9 cellular contexts compared by ENCODE assay signal in genomic region chr3:16510620-16511319, GRCh38. TPM values are rescaled to one million over a fixed set of nuclear protein-coding genes. Genes with fewer than 3 reads are reported as not detected.
DNase-seq lines count a peak whose midpoint lies in the region; ATAC-seq, FAIRE-seq and TF ChIP-seq lines count a peak whose summit lies in the region.
"Had no signal": no experiment of that assay in that cellular context is flagged by ENCODE, and none has a peak within 500 bp of the region (broad histone marks: within the 10 kb centered on the region; RNA-seq: fewer than 3 reads in every experiment).

No MANE protein-coding gene starts in this region.

- intact Hi-C loops in esophagus squamous epithelium (cut with DNase I) (no loop called here), thyroid gland (cut with DNase I) (no loop called here), pancreas (cut with DNase I) (no loop called here)

- peak overlapping the region; percentile 84 for H3K27ac Mint-ChIP-seq in activated naive CD4-positive, alpha-beta T cell treated with anti-CD3 and anti-CD28 coated beads, Interleukin-2, amount 50 U/mL, for 24 hours
- peak overlapping the region; percentile 94 to 97 (median 96) for H3K27ac Mint-ChIP-seq in IgD-negative memory B cell

- no peak for DNase-seq in activated naive CD4-positive, alpha-beta T cell treated with anti-CD3 and anti-CD28 coated beads, Interleukin-2, amount 50 U/mL, for 16 hours
- DNase-seq in esophagus squamous epithelium (lab: John Stamatoyannopoulos, UW) (no peak), thyroid gland (no peak), pancreas (no peak), NCI-H524 (lab: John Stamatoyannopoulos, UW) (no peak)

- TF ChIP-seq POLR2A in esophagus squamous epithelium (IDR thresholded peaks at IDR 0.05), result no peak
- no peak for TF ChIP-seq POLR2A in thyroid gland (IDR thresholded peaks at IDR 0.05)

- H3K4me1 ChIP-seq in esophagus squamous epithelium, result peaks cover 8 to 65% (median 42%) of the 10 kb centered on the region in 3 donors
- peaks cover 50 to 72% of the 10 kb centered on the region in 2 donors for H3K4me1 ChIP-seq in thyroid gland
- H3K4me1 ChIP-seq in pancreas, result no peaks in the 10 kb centered on the region

- no peak for FAIRE-seq in pancreas (lab: Jason Lieb, UNC)
- FAIRE-seq: K562 had no signal

- H3K4me1 Mint-ChIP-seq in activated naive CD4-positive, alpha-beta T cell treated with anti-CD3 and anti-CD28 coated beads, Interleukin-2, amount 50 U/mL, for 24 hours, result peaks cover 76% of the 10 kb centered on the region
- peaks cover 55 to 60% (median 55%) of the 10 kb centered on the region in 3 donors for H3K4me1 Mint-ChIP-seq in IgD-negative memory B cell

- peak overlapping the region; percentile 97 for H3K4me3 Mint-ChIP-seq in activated naive CD4-positive, alpha-beta T cell treated with anti-CD3 and anti-CD28 coated beads, Interleukin-2, amount 50 U/mL, for 24 hours
- H3K4me3 Mint-ChIP-seq in IgD-negative memory B cell, result peak overlapping the region; percentile 28 to 95 (median 89)

- WGBS in esophagus squamous epithelium, 2 donors, result 71 to 84% methylated on average over 3 of the region's 3 CpGs
- 90 to 91% methylated on average over 3 of the region's 3 CpGs for WGBS in thyroid gland, 2 donors
- WGBS in pancreas, 2 donors, result 71 to 83% methylated on average over 3 of the region's 3 CpGs

- no peaks in the 10 kb centered on the region for H3K9me3 Mint-ChIP-seq in activated naive CD4-positive, alpha-beta T cell treated with anti-CD3 and anti-CD28 coated beads, Interleukin-2, amount 50 U/mL, for 24 hours
- H3K9me3 Mint-ChIP-seq in IgD-negative memory B cell, result no peaks in the 10 kb centered on the region

- peaks cover 5% of the 10 kb centered on the region for H3K36me3 Mint-ChIP-seq in activated naive CD4-positive, alpha-beta T cell treated with anti-CD3 and anti-CD28 coated beads, Interleukin-2, amount 50 U/mL, for 24 hours
- H3K36me3 Mint-ChIP-seq in IgD-negative memory B cell, result peaks cover 4% of the 10 kb centered on the region

- no peaks in the 10 kb centered on the region for H3K27me3 Mint-ChIP-seq in activated naive CD4-positive, alpha-beta T cell treated with anti-CD3 and anti-CD28 coated beads, Interleukin-2, amount 50 U/mL, for 24 hours
- H3K27me3 Mint-ChIP-seq in IgD-negative memory B cell, result peaks cover 14% of the 10 kb centered on the region

- H3K4me3 ChIP-seq in esophagus squamous epithelium (peak overlapping the region in 1 of 4 donors; percentile 71), thyroid gland (replicated peaks in 1 of 3) (no peak overlapping the region), pancreas (no peak overlapping the region)
- H3K4me3 ChIP-seq: K562 had no signal

- ATAC-seq in pancreas (no peak), HG02970 (IDR thresholded peaks at IDR 0.05; ENCODE audit: low FRiP score, unreplicated experiment) (no peak)
- ATAC-seq: K562 had no signal

- H3K9me3 ChIP-seq in esophagus squamous epithelium, result no peaks in the 10 kb centered on the region
- H3K9me3 ChIP-seq in thyroid gland, result no peaks in the 10 kb centered on the region
- no peaks in the 10 kb centered on the region for H3K9me3 ChIP-seq in pancreas

- H3K27ac ChIP-seq in esophagus squamous epithelium (peak overlapping the region; percentile 13 to 87 (median 72)), thyroid gland (peak overlapping the region; percentile 92 to 94 (median 93)), pancreas (no peak overlapping the region)

- TF ChIP-seq CTCF in esophagus squamous epithelium (IDR thresholded peaks at IDR 0.05) (no peak), thyroid gland (IDR thresholded peaks at IDR 0.05) (no peak), pancreas (IDR thresholded peaks at IDR 0.05) (no peak)

- H3K36me3 ChIP-seq in esophagus squamous epithelium (no peaks in the 10 kb centered on the region), thyroid gland (no peaks in the 10 kb centered on the region), pancreas (no peaks in the 10 kb centered on the region)

- H3K27me3 ChIP-seq in esophagus squamous epithelium (peaks cover 0 to 25% (median 0%) of the 10 kb centered on the region in 4 donors), thyroid gland (no peaks in the 10 kb centered on the region), pancreas (peaks cover 0 to 15% (median 0%) of the 10 kb centered on the region in 4 donors)

RNA-seq across cellular contexts. Expression of gene RFTN1, which starts 2.7 kb away (rescaled TPM):
- polyA plus RNA-seq in IgD-negative memory B cell, result 43.1 TPM
- 10 to 100 TPM in 2 of 4 donors, 1 to 10 TPM in 2; 5.0 to 22.7 (median 12.4) TPM for total RNA-seq in esophagus squamous epithelium
- 100 to 1,000 TPM; 110 to 239 (median 153) TPM for total RNA-seq in thyroid gland
- total RNA-seq in pancreas, result 10 to 100 TPM in 1 of 6 donors, 1 to 10 TPM in 5; 1.9 to 14.0 (median 2.8) TPM
- 1 to 10 TPM; 3.0 to 4.1 TPM for polyA plus RNA-seq in pancreas

Comparison
In these comparisons a context has a peak if more than half of its experiments do, and no peak if none do; other contexts are left out.
1. H3K27ac ChIP-seq: peak in esophagus squamous epithelium (4 of 4) and thyroid gland (3 of 3); none in pancreas (0 of 4).
2. RNA of gene RFTN1, which starts 2.7 kb away (total RNA-seq): 110 to 239 TPM in thyroid gland; 5.0 to 22.7 TPM in esophagus squamous epithelium and 1.9 to 14.0 TPM in pancreas; every median in the first group is over 4 times any median in the second.